Comparison of ENCODE assay signal across 1 cellular context in genomic region chr19:38579304-38579703, GRCh38. TPM values are rescaled to one million over a fixed set of nuclear protein-coding genes. Genes with fewer than 3 reads are reported as not detected.
"Had no signal": no experiment of that assay in that cellular context is flagged by ENCODE, and none has a peak within 500 bp of the region (broad histone marks: within the 10 kb centered on the region; RNA-seq: fewer than 3 reads in every experiment).

No MANE protein-coding gene starts in this region.

RNA-seq across cellular contexts. Expression of gene MAP4K1, which starts 38.4 kb away (rescaled TPM):
- total RNA-seq: dermis blood vessel endothelial cell had no signal
